Comparison of ENCODE assay signal across 1 cellular context in genomic region chr3:41026394-41027177, GRCh38.
TF ChIP-seq lines count a peak whose summit lies in the region.

No MANE protein-coding gene starts in this region.

TF ChIP-seq in K562, 482 proteins besides CTCF, POLR2A, EP300 and RAD21 (continued from another document and continues in another):
- TF ChIP-seq ARID3B (CRISPR knock-in tag; IDR thresholded peaks at IDR 0.05; ENCODE audit: borderline replicate concordance): no peak
- no peak for TF ChIP-seq NCOA4 (IDR thresholded peaks at IDR 0.05; ENCODE audit: partially characterized antibody)
- TF ChIP-seq STAT5B (CRISPR knock-in tag; IDR thresholded peaks at IDR 0.05): no peak
- TF ChIP-seq NR2F6 (CRISPR knock-in tag; IDR thresholded peaks at IDR 0.05): no peak
- peak; percentile 77 for TF ChIP-seq DPF2 (IDR thresholded peaks at IDR 0.05)
- no peak for TF ChIP-seq ZNF609 (CRISPR knock-in tag; IDR thresholded peaks at IDR 0.05; ENCODE audit: borderline replicate concordance)
- TF ChIP-seq ZNF121 (CRISPR knock-in tag; conservative IDR thresholded peaks at IDR 0.05): no peak
- no peak for TF ChIP-seq NUFIP1 (IDR thresholded peaks at IDR 0.05; ENCODE audit: partially characterized antibody)
- TF ChIP-seq CBX3 (IDR thresholded peaks at IDR 0.05; ENCODE audit: borderline replicate concordance in 1 of 2, low read length in 2 of 2): no peak
- no peak for TF ChIP-seq MGA (IDR thresholded peaks at IDR 0.05)
- TF ChIP-seq, protein P1, sequence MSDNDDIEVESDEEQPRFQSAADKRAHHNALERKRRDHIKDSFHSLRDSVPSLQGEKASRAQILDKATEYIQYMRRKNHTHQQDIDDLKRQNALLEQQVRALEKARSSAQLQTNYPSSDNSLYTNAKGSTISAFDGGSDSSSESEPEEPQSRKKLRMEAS (CRISPR knock-in tag; IDR thresholded peaks at IDR 0.05): no peak
- TF ChIP-seq TCF7L2 (IDR thresholded peaks at IDR 0.05; ENCODE audit: low read depth, low read length): no peak
- TF ChIP-seq, protein P2, sequence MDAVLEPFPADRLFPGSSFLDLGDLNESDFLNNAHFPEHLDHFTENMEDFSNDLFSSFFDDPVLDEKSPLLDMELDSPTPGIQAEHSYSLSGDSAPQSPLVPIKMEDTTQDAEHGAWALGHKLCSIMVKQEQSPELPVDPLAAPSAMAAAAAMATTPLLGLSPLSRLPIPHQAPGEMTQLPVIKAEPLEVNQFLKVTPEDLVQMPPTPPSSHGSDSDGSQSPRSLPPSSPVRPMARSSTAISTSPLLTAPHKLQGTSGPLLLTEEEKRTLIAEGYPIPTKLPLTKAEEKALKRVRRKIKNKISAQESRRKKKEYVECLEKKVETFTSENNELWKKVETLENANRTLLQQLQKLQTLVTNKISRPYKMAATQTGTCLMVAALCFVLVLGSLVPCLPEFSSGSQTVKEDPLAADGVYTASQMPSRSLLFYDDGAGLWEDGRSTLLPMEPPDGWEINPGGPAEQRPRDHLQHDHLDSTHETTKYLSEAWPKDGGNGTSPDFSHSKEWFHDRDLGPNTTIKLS (IDR thresholded peaks at IDR 0.05; ENCODE audit: borderline replicate concordance, low read depth): no peak
- no peak for TF ChIP-seq KLF13 (tag; IDR thresholded peaks at IDR 0.05; ENCODE audit: borderline replicate concordance, low read depth)
- TF ChIP-seq MEF2D (tag; conservative IDR thresholded peaks at IDR 0.05; ENCODE audit: low read depth): no peak
- TF ChIP-seq PTBP1 (IDR thresholded peaks at IDR 0.05; ENCODE audit: low read depth, low read length): no peak
- no peak for TF ChIP-seq ZBTB33 (CRISPR knock-in tag; IDR thresholded peaks at IDR 0.05)
- TF ChIP-seq, protein P3, sequence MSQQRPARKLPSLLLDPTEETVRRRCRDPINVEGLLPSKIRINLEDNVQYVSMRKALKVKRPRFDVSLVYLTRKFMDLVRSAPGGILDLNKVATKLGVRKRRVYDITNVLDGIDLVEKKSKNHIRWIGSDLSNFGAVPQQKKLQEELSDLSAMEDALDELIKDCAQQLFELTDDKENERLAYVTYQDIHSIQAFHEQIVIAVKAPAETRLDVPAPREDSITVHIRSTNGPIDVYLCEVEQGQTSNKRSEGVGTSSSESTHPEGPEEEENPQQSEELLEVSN (IDR thresholded peaks at IDR 0.05; ENCODE audit: borderline replicate concordance in 1 of 2, extremely low read depth in 1 of 2, insufficient read depth in 1 of 2, insufficient read length in 1 of 2, low read depth in 1 of 2, low read length in 1 of 2, poor library complexity in 1 of 2, severe bottlenecking in 1 of 2): peak in 1 of 2 experiments; percentile 17
- no peak for TF ChIP-seq NFXL1 (CRISPR knock-in tag; IDR thresholded peaks at IDR 0.05)
- no peak for TF ChIP-seq SMARCB1 (IDR thresholded peaks at IDR 0.05; ENCODE audit: insufficient read length, low read depth)
- TF ChIP-seq NCOA1 (IDR thresholded peaks at IDR 0.05; ENCODE audit: low read depth): 0 out of 2 replicates have a peak, but pooled peaks have one; percentile 30
- TF ChIP-seq ZNF263 (CRISPR knock-in tag; IDR thresholded peaks at IDR 0.05; ENCODE audit: borderline replicate concordance): no peak
- TF ChIP-seq ZNF23 (CRISPR knock-in tag; IDR thresholded peaks at IDR 0.05): no peak
- TF ChIP-seq, protein P4, sequence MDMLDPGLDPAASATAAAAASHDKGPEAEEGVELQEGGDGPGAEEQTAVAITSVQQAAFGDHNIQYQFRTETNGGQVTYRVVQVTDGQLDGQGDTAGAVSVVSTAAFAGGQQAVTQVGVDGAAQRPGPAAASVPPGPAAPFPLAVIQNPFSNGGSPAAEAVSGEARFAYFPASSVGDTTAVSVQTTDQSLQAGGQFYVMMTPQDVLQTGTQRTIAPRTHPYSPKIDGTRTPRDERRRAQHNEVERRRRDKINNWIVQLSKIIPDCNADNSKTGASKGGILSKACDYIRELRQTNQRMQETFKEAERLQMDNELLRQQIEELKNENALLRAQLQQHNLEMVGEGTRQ (CRISPR knock-in tag; IDR thresholded peaks at IDR 0.05): peak; percentile 19; the same call in 1 of the 2 replicates
- TF ChIP-seq DDX20 (tag; IDR thresholded peaks at IDR 0.05; ENCODE audit: low read depth): no peak
- TF ChIP-seq PHB2 (IDR thresholded peaks at IDR 0.05; ENCODE audit: low read depth): no peak
- TF ChIP-seq DLX4 (CRISPR knock-in tag; IDR thresholded peaks at IDR 0.05): no peak
- TF ChIP-seq SRSF1 (IDR thresholded peaks at IDR 0.05; ENCODE audit: low read depth, low read length): no peak
- TF ChIP-seq JUN (IDR thresholded peaks at IDR 0.05; ENCODE audit: borderline replicate concordance, low read depth, low read length): peak; percentile 66; the same call in 1 of the 2 replicates
- no peak for TF ChIP-seq JUN (CRISPR knock-in tag; IDR thresholded peaks at IDR 0.05; ENCODE audit: borderline replicate concordance)
- TF ChIP-seq HDAC8 (tag; IDR thresholded peaks at IDR 0.05): no peak
- no peak for TF ChIP-seq ZNF184 (CRISPR knock-in tag; IDR thresholded peaks at IDR 0.05)
- TF ChIP-seq YY1 (IDR thresholded peaks at IDR 0.05; ENCODE audit: borderline replicate concordance in 1 of 3, control insufficient read depth in 1 of 3, extremely low read depth in 1 of 3, insufficient read depth in 3 of 3, insufficient read length in 1 of 3, insufficient replicate concordance in 2 of 3, low read depth in 1 of 3, low read length in 2 of 3): peak in 1 of 3 experiments; percentile 47
